Comparison of ENCODE assay signal across 15 cellular contexts in genomic region chr17:77196251-77196650, GRCh38. TPM values are rescaled to one million over a fixed set of nuclear protein-coding genes. Genes with fewer than 3 reads are reported as not detected.
DNase-seq lines count a peak whose midpoint lies in the region; ATAC-seq and TF ChIP-seq lines count a peak whose summit lies in the region.
"Had no signal": no experiment of that assay in that cellular context is flagged by ENCODE, and none has a peak within 500 bp of the region (broad histone marks: within the 10 kb centered on the region; RNA-seq: fewer than 3 reads in every experiment).

No MANE protein-coding gene starts in this region.

- TF ChIP-seq CTCF in fibroblast of the aortic adventitia (IDR thresholded peaks at IDR 0.05; ENCODE audit: insufficient read depth, low read length) (no peak), smooth muscle cell (IDR thresholded peaks at IDR 0.05; ENCODE audit: borderline replicate concordance, insufficient read depth, poor library complexity, severe bottlenecking) (no peak)

- H3K9ac ChIP-seq in smooth muscle cell (ENCODE audit: low read depth), result peak overlapping the region; percentile 11
- H3K9ac ChIP-seq: GM23248 had no signal

- 37% methylated on average over 5 of the region's 5 CpGs for WGBS in smooth muscle cell (ENCODE audit: low lambda C conversion rate)

- H3K9me3 ChIP-seq in SJSA1 (replicated peaks), result no peaks in the 10 kb centered on the region
- no peaks in the 10 kb centered on the region for H3K9me3 ChIP-seq in smooth muscle cell (replicated peaks; ENCODE audit: low read depth)

- DNase-seq in EH (ENCODE audit: low read depth) (peak; percentile 28), SJSA1 (ENCODE audit: low read depth in 1 of 2, low spot score in 2 of 2) (peak in 1 of 2 experiments; percentile 39), fibroblast of the aortic adventitia (ENCODE audit: low read depth) (peak; percentile 42), smooth muscle cell (lab: John Stamatoyannopoulos, UW; ENCODE audit: unreplicated experiment) (no peak)
- DNase-seq in activated T-cell treated with anti-CD3 and anti-CD28 coated beads, Interleukin-2, amount 50 U/mL, for 1 hour, result no peak
- DNase-seq: ACHN; C1 segment of cervical spinal cord; Calu3; CD4-positive, alpha-beta T cell; DMS 273 treated with DMSO at 0.1 percent for 48 hours; GM23248 had no signal

- no peaks in the 10 kb centered on the region for H3K79me2 ChIP-seq in smooth muscle cell (ENCODE audit: low read depth)

- no peak overlapping the region for H2AFZ ChIP-seq in smooth muscle cell (ENCODE audit: low read depth)
- H2AFZ ChIP-seq: GM23248 had no signal

- ATAC-seq in GM18520 (IDR thresholded peaks at IDR 0.05; ENCODE audit: unreplicated experiment) (no peak), GM21786 (IDR thresholded peaks at IDR 0.05; ENCODE audit: unreplicated experiment) (no peak)
- ATAC-seq: HCT116 had no signal

- peaks cover 100% of the 10 kb centered on the region for H3K36me3 ChIP-seq in SJSA1
- H3K36me3 ChIP-seq in smooth muscle cell (ENCODE audit: low read depth), result peaks cover 6% of the 10 kb centered on the region

- H3K4me3 ChIP-seq in SJSA1, result no peak overlapping the region
- H3K4me3 ChIP-seq in fibroblast of the aortic adventitia (ENCODE audit: low read depth, low read length), result no peak overlapping the region
- H3K4me3 ChIP-seq in smooth muscle cell, result no peak overlapping the region
- H3K4me3 ChIP-seq: GM23248 had no signal

- H3K4me2 ChIP-seq in smooth muscle cell, result peak overlapping the region; percentile 22

- no peaks in the 10 kb centered on the region for H3K27me3 ChIP-seq in SJSA1 (replicated peaks)
- no peaks in the 10 kb centered on the region for H3K27me3 ChIP-seq in smooth muscle cell (ENCODE audit: low read depth)

- H4K20me1 ChIP-seq in smooth muscle cell (ENCODE audit: low read depth), result peaks cover 12% of the 10 kb centered on the region

- H3K4me1 ChIP-seq in SJSA1 (replicated peaks) (peaks cover 13% of the 10 kb centered on the region), smooth muscle cell (ENCODE audit: low read depth) (no peaks in the 10 kb centered on the region)

- H3K27ac ChIP-seq in SJSA1 (peak overlapping the region; percentile 39), smooth muscle cell (ENCODE audit: low read depth) (peak overlapping the region; percentile 73)
- H3K27ac ChIP-seq: GM23248, HL-60 had no signal

- no peaks in the 10 kb centered on the region for H3F3A ChIP-seq in smooth muscle cell (ENCODE audit: low read depth)

RNA-seq across cellular contexts. Expression of gene SEC14L1, which starts 55.5 kb away (rescaled TPM):
- total RNA-seq in SJSA1 (2014; rRNA removed; shearing (Covaris generic)), result 31.5 and 76.0 TPM in 2 replicates
- total RNA-seq in fibroblast of the aortic adventitia (ENCODE audit: low replicate concordance) (34.3 and 149 TPM in 2 replicates), smooth muscle cell (24.3 and 25.1 TPM in 2 replicates)
- 25.8 and 29.5 TPM in 2 replicates for polyA plus RNA-seq in smooth muscle cell

Comparison
In these comparisons a context has a peak if more than half of its experiments do, and no peak if none do; other contexts are left out.
1. DNase-seq: peak in EH (single experiment) and fibroblast of the aortic adventitia (single experiment); none in smooth muscle cell (single experiment) and activated T-cell treated with anti-CD3 and anti-CD28 coated beads, Interleukin-2, amount 50 U/mL, for 1 hour (single experiment).